ENCODE assay signal across 10 cellular contexts in genomic region chr17:59756236-59756818, GRCh38. TPM values are rescaled to one million over a fixed set of nuclear protein-coding genes. Genes with fewer than 3 reads are reported as not detected.
A peak's percentile ranks its signal among the peaks of the same experiment; 100 is the strongest.
DNase-seq lines count a peak whose midpoint lies in the region; ATAC-seq and TF ChIP-seq lines count a peak whose summit lies in the region.
"Had no signal": no experiment of that assay in that cellular context is flagged by ENCODE, and none has a peak within 500 bp of the region (broad histone marks: within the 10 kb centered on the region; RNA-seq: fewer than 3 reads in every experiment).

No MANE protein-coding gene starts in this region.

- H3K4me1 ChIP-seq in ACC112 (ENCODE audit: control insufficient read depth, insufficient read depth, low read length, unreplicated experiment) = peaks cover 50% of the 10 kb centered on the region

- DNase-seq in HT-29 (ENCODE audit: low spot score) = peak; percentile 65
- DNase-seq in astrocyte of the spinal cord (ENCODE audit: low read depth, low spot score) = peak; percentile 87
- peak; percentile 65 to 92 for DNase-seq in lung microvascular endothelial cell (ENCODE audit: low read depth in 2 of 2)
- no peak for DNase-seq in stimulated activated CD4-positive, alpha-beta T cell treated with anti-CD3 and anti-CD28 coated beads, Interleukin-2, amount 100 ng/mL, for 48 hours
- DNase-seq: effector memory CD4-positive, alpha-beta T cell; RPMI8226 had no signal

- H3K27ac ChIP-seq in ACC112 (ENCODE audit: low read depth, low read length) = peak overlapping the region; percentile 98

- in situ Hi-C loops in astrocyte of the spinal cord (cut with HindIII; ENCODE audit: low sequenced_read_pairs) = no loop called here

- ATAC-seq in HG03571 (IDR thresholded peaks at IDR 0.05; ENCODE audit: unreplicated experiment) = no peak
- ATAC-seq in HG02884 (IDR thresholded peaks at IDR 0.05; ENCODE audit: unreplicated experiment) = no peak
- no peak for ATAC-seq in GM18498 (IDR thresholded peaks at IDR 0.05; ENCODE audit: unreplicated experiment)

- H3K4me3 ChIP-seq in ACC112 (ENCODE audit: low read depth, low read length) (peak overlapping the region; percentile 52), astrocyte of the spinal cord (ENCODE audit: low read depth, low read length) (no peak overlapping the region)

- H3K79me2 ChIP-seq in ACC112 (ENCODE audit: control insufficient read depth, insufficient read depth, low read length, unreplicated experiment) = peaks cover 17% of the 10 kb centered on the region

- TF ChIP-seq CTCF in astrocyte of the spinal cord (IDR thresholded peaks at IDR 0.05; ENCODE audit: low read depth, low read length) = no peak

- peaks cover 14% of the 10 kb centered on the region for H3K36me3 ChIP-seq in ACC112 (ENCODE audit: insufficient read depth, low read length)

- no peak overlapping the region for H2AFZ ChIP-seq in ACC112 (ENCODE audit: low read length, unreplicated experiment)

- no peaks in the 10 kb centered on the region for H3K27me3 ChIP-seq in ACC112 (ENCODE audit: insufficient read depth, low read length)

RNA-seq across cellular contexts. Expression of gene VMP1, which starts 48.9 kb away (rescaled TPM):
- 194 and 223 TPM in 2 replicates for total RNA-seq in HT-29 (2014; rRNA removed; shearing (Covaris generic))
- 99.8 and 126 TPM in 2 replicates for total RNA-seq in lung microvascular endothelial cell

RNA-seq across cellular contexts. Expression of gene PTRH2, which starts 49.1 kb away (rescaled TPM):
- 36.4 and 38.9 TPM in 2 replicates for total RNA-seq in HT-29 (2014; rRNA removed; shearing (Covaris generic))
- total RNA-seq in lung microvascular endothelial cell = 26.2 and 41.1 TPM in 2 replicates

Comparison
In these comparisons a context has a peak if more than half of its experiments do, and no peak if none do; other contexts are left out.
1. DNase-seq: peak in HT-29 (single experiment), astrocyte of the spinal cord (single experiment) and lung microvascular endothelial cell (2 of 2); none in stimulated activated CD4-positive, alpha-beta T cell treated with anti-CD3 and anti-CD28 coated beads, Interleukin-2, amount 100 ng/mL, for 48 hours (0 of 2).